8 cellular contexts compared by ENCODE assay signal in the genomic region with DNA sequence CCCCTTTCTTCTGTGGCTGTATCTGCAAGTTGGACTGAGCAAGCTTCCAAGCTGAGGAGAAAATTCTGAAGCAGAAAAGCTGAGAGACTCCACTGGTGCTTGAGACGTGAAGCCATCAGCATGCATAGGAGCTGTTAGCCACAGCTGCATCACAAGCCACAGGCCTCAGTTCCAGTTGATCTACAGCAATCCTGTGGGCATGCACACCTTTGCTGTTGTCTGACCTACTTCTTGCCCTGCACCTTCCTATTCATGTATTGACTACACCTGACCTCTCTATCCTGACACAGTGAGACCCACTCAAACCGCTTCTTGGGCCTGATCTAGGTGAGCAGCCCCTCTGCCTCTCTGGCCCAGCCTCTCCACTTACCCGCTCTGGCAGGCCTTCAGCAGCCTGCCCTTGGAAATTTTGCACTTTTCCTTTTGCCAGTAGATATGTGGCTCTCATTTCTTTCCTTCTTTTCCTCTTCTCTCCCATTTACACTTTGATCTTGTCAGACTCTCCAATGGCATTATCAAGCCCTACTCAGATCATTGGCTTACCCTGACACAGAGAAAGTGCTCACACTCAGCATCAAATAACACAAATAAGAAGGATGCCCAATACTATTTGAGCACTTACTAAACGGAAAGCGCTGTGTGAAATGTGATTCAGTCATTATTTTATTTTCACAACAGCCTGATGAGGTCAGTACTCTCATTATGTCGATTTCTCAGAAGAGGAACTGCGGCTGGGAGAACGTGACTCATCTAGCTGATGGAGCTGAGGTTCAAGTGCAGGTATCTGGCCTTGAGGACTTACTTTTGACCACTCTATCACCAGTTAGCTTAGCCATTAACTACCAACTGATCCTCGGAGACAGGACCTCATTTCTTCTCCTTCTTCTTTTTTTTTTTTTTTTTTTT. TPM values are rescaled to one million over a fixed set of nuclear protein-coding genes. Genes with fewer than 3 reads are reported as not detected.
DNase-seq lines count a peak whose midpoint lies in the region; ATAC-seq and TF ChIP-seq lines count a peak whose summit lies in the region.

No MANE protein-coding gene starts in this region.

- DNase-seq in left cardiac atrium (peak; percentile 33), left ventricle myocardium superior (no peak), MG63 (peak; percentile 43), amniotic epithelial cell (ENCODE audit: low read depth) (peak; percentile 89), renal cortical epithelial cell (ENCODE audit: low read depth) (peak; percentile 100), activated gamma-delta T cell treated with Interleukin-2 at 50 U/mL for 16 hours (no peak), thyroid gland (no peak)

- no peak overlapping the region for H3K4me3 ChIP-seq in MG63
- no peak overlapping the region for H3K4me3 ChIP-seq in thyroid gland (replicated peaks in 1 of 3)

- H3K27me3 ChIP-seq in MG63 (no peaks in the 10 kb centered on the region), thyroid gland (no peaks in the 10 kb centered on the region)

- H3K27ac ChIP-seq in thyroid gland, result no peak overlapping the region

- intact Hi-C loops in left cardiac atrium (cut with DNase I), result loop anchor here (5.0 kb wide), 2 partner anchors 42 to 102 kb away; no protein-coding TSS in a partner anchor
- intact Hi-C loops in left ventricle myocardium superior (cut with micrococcal nuclease), result loop anchor here (5.0 kb wide), 1 partner anchor 102 kb away; no protein-coding TSS in a partner anchor
- intact Hi-C loops in thyroid gland (cut with DNase I), result no loop called here

- TF ChIP-seq POLR2A in thyroid gland (IDR thresholded peaks at IDR 0.05), result no peak

- no peaks in the 10 kb centered on the region for H3K36me3 ChIP-seq in MG63
- no peaks in the 10 kb centered on the region for H3K36me3 ChIP-seq in thyroid gland

- no peaks in the 10 kb centered on the region for H3K9me3 ChIP-seq in MG63
- H3K9me3 ChIP-seq in thyroid gland, result no peaks in the 10 kb centered on the region

- WGBS in thyroid gland, 2 donors, result 76 to 85% methylated on average over 9 of the region's 9 CpGs

- H3K4me1 ChIP-seq in thyroid gland, result peaks cover 19 to 22% of the 10 kb centered on the region in 2 donors

- peak in 1 of 2 donors; percentile 28 for ATAC-seq in left cardiac atrium
- no peak for ATAC-seq in left ventricle myocardium superior
- ATAC-seq in HG03571 (IDR thresholded peaks at IDR 0.05; ENCODE audit: unreplicated experiment), result no peak

- no peak for TF ChIP-seq CTCF in thyroid gland (IDR thresholded peaks at IDR 0.05)

RNA-seq across cellular contexts. Expression of a gene that starts 21.9 kb away (rescaled TPM):
- total RNA-seq in left cardiac atrium (10 to 100 TPM; 26.9 to 31.6 TPM), left ventricle myocardium superior (38.4 TPM), renal cortical epithelial cell (7.6 and 13.4 TPM in 2 replicates), thyroid gland (10 to 100 TPM; 16.3 to 43.3 (median 27.3) TPM)
- 4.8 and 6.2 TPM in 2 replicates for total RNA-seq in MG63 (2014; rRNA removed; shearing (Covaris generic); ENCODE audit: low replicate concordance)

RNA-seq across cellular contexts. Expression of a gene that starts 56.9 kb away (rescaled TPM):
- 10 to 100 TPM; 19.2 to 28.8 TPM for total RNA-seq in left cardiac atrium
- total RNA-seq in left ventricle myocardium superior, result 18.5 TPM
- 50.9 and 68.0 TPM in 2 replicates for total RNA-seq in MG63 (2014; rRNA removed; shearing (Covaris generic); ENCODE audit: low replicate concordance)
- total RNA-seq in renal cortical epithelial cell, result 95.9 and 103 TPM in 2 replicates
- 10 to 100 TPM; 48.8 to 57.3 (median 51.2) TPM for total RNA-seq in thyroid gland

Comparison
In these comparisons a context has a peak if more than half of its experiments do, and no peak if none do; other contexts are left out.
1. DNase-seq: peak in left cardiac atrium (single experiment), MG63 (single experiment), amniotic epithelial cell (single experiment) and renal cortical epithelial cell (single experiment); none in left ventricle myocardium superior (single experiment), activated gamma-delta T cell treated with Interleukin-2 at 50 U/mL for 16 hours (single experiment) and thyroid gland (0 of 2).